Comparison of ENCODE assay signal across 1 cellular context in the genomic region with DNA sequence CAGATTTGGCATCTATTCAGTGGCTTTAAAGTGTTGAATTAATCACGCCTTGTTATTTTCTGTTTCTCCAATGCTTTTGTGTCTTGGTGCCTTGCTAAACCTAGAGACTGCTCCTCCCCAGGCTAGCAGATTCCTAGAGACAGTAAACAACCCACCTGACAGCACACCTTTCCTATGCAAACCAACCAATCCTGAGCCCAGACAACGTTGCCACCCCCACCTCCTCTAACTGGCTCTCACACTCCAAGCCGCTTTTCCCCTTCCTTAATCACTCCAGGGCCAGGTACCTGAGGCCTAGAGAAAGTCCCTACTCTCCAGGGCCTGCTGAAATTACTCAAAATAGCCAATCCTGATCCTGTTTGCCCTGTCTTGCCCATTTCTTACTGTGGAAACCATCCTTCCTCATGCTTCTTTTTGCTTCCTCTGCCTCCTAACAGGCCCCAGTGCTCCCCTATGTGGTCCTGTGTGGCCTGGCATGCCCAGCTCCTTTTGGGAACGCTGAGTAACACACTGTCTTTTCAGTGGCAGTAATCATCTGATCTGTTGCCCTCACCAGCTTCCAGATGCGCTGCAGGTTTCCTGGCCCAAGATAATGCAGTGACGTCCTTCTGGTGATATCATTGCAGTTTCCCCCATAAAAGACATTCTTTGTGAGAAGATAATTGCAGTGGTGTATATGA.
TF ChIP-seq lines count a peak whose summit lies in the region.

No MANE protein-coding gene starts in this region.

TF ChIP-seq in IMR-90, 13 proteins besides CTCF, POLR2A, EP300 and RAD21 (continued from another document):
- TF ChIP-seq MAZ (IDR thresholded peaks at IDR 0.05; ENCODE audit: borderline replicate concordance, low read depth, low read length) (no peak), USF2 (IDR thresholded peaks at IDR 0.05; ENCODE audit: low read depth, low read length) (no peak), NFE2L2 (IDR thresholded peaks at IDR 0.05; ENCODE audit: low read depth, low read length) (no peak), CEBPB (IDR thresholded peaks at IDR 0.05; ENCODE audit: low read depth, low read length) (no peak), ELK1 (IDR thresholded peaks at IDR 0.05; ENCODE audit: borderline replicate concordance, low read depth, low read length) (no peak), RFX5 (IDR thresholded peaks at IDR 0.05; ENCODE audit: low read depth, low read length) (no peak), BHLHE40 (IDR thresholded peaks at IDR 0.05; ENCODE audit: low read depth, low read length) (no peak)
